Comparison of ENCODE assay signal across 8 cellular contexts in genomic region chr18:813405-814071, GRCh38. TPM values are rescaled to one million over a fixed set of nuclear protein-coding genes. Genes with fewer than 3 reads are reported as not detected.
A peak's percentile ranks its signal among the peaks of the same experiment; 100 is the strongest.
DNase-seq lines count a peak whose midpoint lies in the region; ATAC-seq and TF ChIP-seq lines count a peak whose summit lies in the region.

No MANE protein-coding gene starts in this region.

- no peak for TF ChIP-seq CTCF in left ventricle myocardium inferior (IDR thresholded peaks at IDR 0.05; ENCODE audit: borderline replicate concordance)
- TF ChIP-seq CTCF in upper lobe of right lung (IDR thresholded peaks at IDR 0.05) = no peak
- TF ChIP-seq CTCF in GM10266 (IDR thresholded peaks at IDR 0.05; ENCODE audit: control insufficient read depth, insufficient read depth, low read depth, missing control alignments) = no peak

- no peak overlapping the region for H2BK120ac ChIP-seq in mesenchymal stem cell (ENCODE audit: low read depth, low read length)

- no peak overlapping the region for H3K4me2 ChIP-seq in mesenchymal stem cell (ENCODE audit: low read length, poor library complexity, severe bottlenecking)

- no peak overlapping the region for H4K8ac ChIP-seq in mesenchymal stem cell (ENCODE audit: low read length)

- H3K36me3 ChIP-seq in left ventricle myocardium inferior = no peaks in the 10 kb centered on the region
- no peaks in the 10 kb centered on the region for H3K36me3 ChIP-seq in mesenchymal stem cell (ENCODE audit: control insufficient read depth in 1 of 2, insufficient read depth in 2 of 2, low read depth in 1 of 2, low read length in 2 of 2)
- H3K36me3 ChIP-seq in upper lobe of right lung = no peaks in the 10 kb centered on the region

- H3K79me1 ChIP-seq in mesenchymal stem cell (replicated peaks; ENCODE audit: low read length, poor library complexity, severe bottlenecking) = peaks cover 2% of the 10 kb centered on the region

- peak overlapping the region; percentile 95 for H3K4me3 ChIP-seq in left ventricle myocardium inferior
- H3K4me3 ChIP-seq in mesenchymal stem cell (ENCODE audit: insufficient read depth in 1 of 2, low read depth in 1 of 2, low read length in 2 of 2) = peak overlapping the region in 1 of 2 experiments; percentile 93
- H3K4me3 ChIP-seq in upper lobe of right lung = peak overlapping the region; percentile 90

- no peak overlapping the region for H2BK12ac ChIP-seq in mesenchymal stem cell (ENCODE audit: low read length in 2 of 2)

- 88% methylated on average over 11 of the region's 11 CpGs for WGBS in mesenchymal stem cell

- no peak for DNase-seq in left ventricle myocardium inferior
- DNase-seq in Right ventricle myocardium inferior (ENCODE audit: missing footprints) = no peak
- DNase-seq in activated naive CD4-positive, alpha-beta T cell treated with anti-CD3 and anti-CD28 coated beads, Interleukin-2, amount 50 U/mL, for 72 hours (ENCODE audit: low spot score in 2 of 2) = no peak
- DNase-seq in mesenchymal stem cell = no peak
- no peak for DNase-seq in upper lobe of right lung
- DNase-seq in GM10266 (ENCODE audit: extremely low spot score) = no peak
- DNase-seq in inferior parietal cortex (ENCODE audit: extremely low spot score) = no peak
- no peak for DNase-seq in NCI-H748 (lab: John Stamatoyannopoulos, UW; ENCODE audit: unreplicated experiment)

- ATAC-seq in Right ventricle myocardium inferior (no peak), upper lobe of right lung (no peak)
- ATAC-seq in activated naive CD4-positive, alpha-beta T cell treated with anti-CD3 and anti-CD28 coated beads, Interleukin-2, amount 50 U/mL, for 72 hours = peak; percentile 20 to 31

- no peak overlapping the region for H2BK5ac ChIP-seq in mesenchymal stem cell (ENCODE audit: low read depth, low read length, poor library complexity, severe bottlenecking)

- no peak overlapping the region for H2AFZ ChIP-seq in mesenchymal stem cell (ENCODE audit: low read depth, low read length)

- H3K4me1 ChIP-seq in left ventricle myocardium inferior (peaks cover 60% of the 10 kb centered on the region), mesenchymal stem cell (ENCODE audit: control insufficient read depth, insufficient read depth, low read depth, low read length) (peaks cover 1% of the 10 kb centered on the region), upper lobe of right lung (peaks cover 10% of the 10 kb centered on the region)

- H3K9me3 ChIP-seq in left ventricle myocardium inferior (replicated peaks) (no peaks in the 10 kb centered on the region), mesenchymal stem cell (ENCODE audit: control insufficient read depth, low read length) (no peaks in the 10 kb centered on the region), upper lobe of right lung (no peaks in the 10 kb centered on the region)

- no peaks in the 10 kb centered on the region for H3K9me3 Mint-ChIP-seq in activated naive CD4-positive, alpha-beta T cell treated with anti-CD3 and anti-CD28 coated beads, Interleukin-2, amount 50 U/mL, for 72 hours

- H3K27ac Mint-ChIP-seq in activated naive CD4-positive, alpha-beta T cell treated with anti-CD3 and anti-CD28 coated beads, Interleukin-2, amount 50 U/mL, for 72 hours = peak overlapping the region; percentile 95 to 98

- no peak overlapping the region for H2AK5ac ChIP-seq in mesenchymal stem cell (ENCODE audit: low read length, severe bottlenecking)

- H3K14ac ChIP-seq in mesenchymal stem cell (ENCODE audit: low read length in 2 of 2) = no peak overlapping the region

- no peak overlapping the region for H2BK15ac ChIP-seq in mesenchymal stem cell (ENCODE audit: low read depth, poor library complexity, severe bottlenecking)

- H3K9ac ChIP-seq in mesenchymal stem cell (ENCODE audit: low read length) = peak overlapping the region; percentile 97

- H3K27me3 ChIP-seq in left ventricle myocardium inferior (ENCODE audit: low read depth) (no peaks in the 10 kb centered on the region), mesenchymal stem cell (ENCODE audit: control insufficient read depth in 1 of 2, insufficient read depth in 1 of 2, low read length in 2 of 2) (no peaks in the 10 kb centered on the region), upper lobe of right lung (no peaks in the 10 kb centered on the region)

- H4K91ac ChIP-seq in mesenchymal stem cell (ENCODE audit: low read length) = no peak overlapping the region

- no peak overlapping the region for H3K23ac ChIP-seq in mesenchymal stem cell (ENCODE audit: low read length in 2 of 2)

- H3K18ac ChIP-seq in mesenchymal stem cell (ENCODE audit: low read depth in 1 of 2, low read length in 2 of 2) = no peak overlapping the region

- H3K27ac ChIP-seq in left ventricle myocardium inferior (replicated peaks) = peak overlapping the region; percentile 96
- H3K27ac ChIP-seq in mesenchymal stem cell (ENCODE audit: low read length, poor library complexity, severe bottlenecking) = no peak overlapping the region
- peak overlapping the region; percentile 96 for H3K27ac ChIP-seq in upper lobe of right lung

- no peak overlapping the region for H3K4ac ChIP-seq in mesenchymal stem cell (ENCODE audit: low read depth in 1 of 2, low read length in 2 of 2)

- peaks cover 16 to 18% of the 10 kb centered on the region in 2 donors for H3K36me3 Mint-ChIP-seq in activated naive CD4-positive, alpha-beta T cell treated with anti-CD3 and anti-CD28 coated beads, Interleukin-2, amount 50 U/mL, for 72 hours

- intact Hi-C loops in left ventricle myocardium inferior (cut with micrococcal nuclease) (no loop called here), Right ventricle myocardium inferior (cut with DNase I) (no loop called here), upper lobe of right lung (cut with DNase I) (no loop called here)

RNA-seq across cellular contexts. Expression of gene YES1, which starts 1.5 kb away (rescaled TPM):
- total RNA-seq in left ventricle myocardium inferior (21.7 TPM), Right ventricle myocardium inferior (23.5 TPM), upper lobe of right lung (56.0 TPM)
- total RNA-seq in activated naive CD4-positive, alpha-beta T cell treated with anti-CD3 and anti-CD28 coated beads, Interleukin-2, amount 50 U/mL, for 72 hours = 10 to 100 TPM in 1 of 2 donors, 1 to 10 TPM in 1; 8.8 to 13.9 TPM
- polyA plus RNA-seq in mesenchymal stem cell (2013, experiment 1 of 2) = 30.0 TPM
- polyA plus RNA-seq in mesenchymal stem cell (2013, experiment 2 of 2) = 30.7 TPM

Comparison
In these comparisons a context has a peak if more than half of its experiments do, and no peak if none do; other contexts are left out.
1. ATAC-seq: peak in activated naive CD4-positive, alpha-beta T cell treated with anti-CD3 and anti-CD28 coated beads, Interleukin-2, amount 50 U/mL, for 72 hours (2 of 2); none in Right ventricle myocardium inferior (single experiment) and upper lobe of right lung (single experiment).